25 cellular contexts compared by ENCODE assay signal in genomic region chr2:212898011-212898410, GRCh38.
"Had no signal": no experiment of that assay in that cellular context is flagged by ENCODE, and none has a peak within 500 bp of the region (broad histone marks: within the 10 kb centered on the region; RNA-seq: fewer than 3 reads in every experiment).

No MANE protein-coding gene starts in this region.

- H3K27ac ChIP-seq: left ventricle myocardium inferior, pancreas, prostate gland, spleen, suprapubic skin, thoracic aorta, tibial artery, upper lobe of right lung had no signal

- H3K36me3 ChIP-seq: left ventricle myocardium inferior, pancreas, prostate gland, spleen, suprapubic skin, thoracic aorta, tibial artery, upper lobe of right lung had no signal

- ATAC-seq: mucosa of descending colon; naive thymus-derived CD4-positive, alpha-beta T cell; natural killer cell treated with Interleukin-12 subunit alpha and Interleukin-12 subunit beta and Interleukin-15 and Interleukin-18, amount 100 ng/mL, for 72 hours; pancreas; right cardiac atrium; sciatic nerve; stimulated activated effector memory CD8-positive, alpha-beta T cell treated with anti-CD3 and anti-CD28 coated beads, Interleukin-12 subunit alpha, Interleukin-12 subunit beta, amount 100 ng/mL, for 72 hours; upper lobe of right lung had no signal

- FAIRE-seq: pancreas, small intestine, urothelium cell line had no signal

- DNase-seq: islet precursor cell; left ventricle myocardium inferior; mesendoderm; midbrain; mucosa of descending colon; naive thymus-derived CD4-positive, alpha-beta T cell; pancreas; retina; right cardiac atrium; small intestine; spleen; stimulated activated CD4-positive, alpha-beta T cell treated with anti-CD3 and anti-CD28 coated beads, Interleukin-4, amount 100 ng/mL, for 24 hours; stimulated activated naive CD4-positive, alpha-beta T cell; tibial artery; trophoblast cell; upper lobe of right lung had no signal

- H3K4me1 ChIP-seq: pancreas, prostate gland, spleen, tibial artery, upper lobe of right lung had no signal

- H3K27ac Mint-ChIP-seq: naive thymus-derived CD4-positive, alpha-beta T cell; natural killer cell treated with Interleukin-12 subunit alpha and Interleukin-12 subunit beta and Interleukin-15 and Interleukin-18, amount 100 ng/mL, for 72 hours; stimulated activated effector memory CD8-positive, alpha-beta T cell treated with anti-CD3 and anti-CD28 coated beads, Interleukin-12 subunit alpha, Interleukin-12 subunit beta, amount 100 ng/mL, for 72 hours; stimulated activated naive CD8-positive, alpha-beta T cell treated with anti-CD3 and anti-CD28 coated beads, Interleukin-15, Interleukin-2, amounts not matched to agents 100 ng/mL and 50 ng/mL, for 24 hours had no signal

- H3K4me3 Mint-ChIP-seq: naive thymus-derived CD4-positive, alpha-beta T cell; natural killer cell treated with Interleukin-12 subunit alpha and Interleukin-12 subunit beta and Interleukin-15 and Interleukin-18, amount 100 ng/mL, for 72 hours; stimulated activated effector memory CD8-positive, alpha-beta T cell treated with anti-CD3 and anti-CD28 coated beads, Interleukin-12 subunit alpha, Interleukin-12 subunit beta, amount 100 ng/mL, for 72 hours; stimulated activated naive CD8-positive, alpha-beta T cell treated with anti-CD3 and anti-CD28 coated beads, Interleukin-15, Interleukin-2, amounts not matched to agents 100 ng/mL and 50 ng/mL, for 24 hours had no signal

- H3K27me3 ChIP-seq: pancreas, spleen, suprapubic skin, tibial artery, upper lobe of right lung had no signal

- H3K27me3 Mint-ChIP-seq: naive thymus-derived CD4-positive, alpha-beta T cell; natural killer cell treated with Interleukin-12 subunit alpha and Interleukin-12 subunit beta and Interleukin-15 and Interleukin-18, amount 100 ng/mL, for 72 hours; stimulated activated naive CD8-positive, alpha-beta T cell treated with anti-CD3 and anti-CD28 coated beads, Interleukin-15, Interleukin-2, amounts not matched to agents 100 ng/mL and 50 ng/mL, for 24 hours had no signal

- H3K4me3 ChIP-seq: left ventricle myocardium inferior, lung, mucosa of descending colon, pancreas, prostate gland, spleen, suprapubic skin, thoracic aorta, tibial artery, upper lobe of right lung had no signal

- H3K36me3 Mint-ChIP-seq: naive thymus-derived CD4-positive, alpha-beta T cell; natural killer cell treated with Interleukin-12 subunit alpha and Interleukin-12 subunit beta and Interleukin-15 and Interleukin-18, amount 100 ng/mL, for 72 hours; stimulated activated effector memory CD8-positive, alpha-beta T cell treated with anti-CD3 and anti-CD28 coated beads, Interleukin-12 subunit alpha, Interleukin-12 subunit beta, amount 100 ng/mL, for 72 hours had no signal

- H3K9me3 Mint-ChIP-seq: natural killer cell treated with Interleukin-12 subunit alpha and Interleukin-12 subunit beta and Interleukin-15 and Interleukin-18, amount 100 ng/mL, for 72 hours; stimulated activated naive CD8-positive, alpha-beta T cell treated with anti-CD3 and anti-CD28 coated beads, Interleukin-15, Interleukin-2, amounts not matched to agents 100 ng/mL and 50 ng/mL, for 24 hours had no signal

- H3K9me3 ChIP-seq: left ventricle myocardium inferior, mucosa of descending colon, pancreas, prostate gland, spleen, suprapubic skin, thoracic aorta, tibial artery, upper lobe of right lung had no signal

- H3K4me1 Mint-ChIP-seq: stimulated activated effector memory CD8-positive, alpha-beta T cell treated with anti-CD3 and anti-CD28 coated beads, Interleukin-12 subunit alpha, Interleukin-12 subunit beta, amount 100 ng/mL, for 72 hours had no signal
